ENCODE assay signal across 1 cellular context in genomic region chr3:49104427-49105291, GRCh38.
TF ChIP-seq lines count a peak whose summit lies in the region.

Gene QARS1 (minus strand): TSS chr3:49104757. CDS start chr3:49104733, 24 bp downstream.

TF ChIP-seq in HepG2, 621 proteins besides CTCF, POLR2A, EP300 and RAD21 (continued from another document and continues in another):
- peak; percentile 13; the same call in 1 of the 2 replicates for TF ChIP-seq ZNF609 (CRISPR knock-in tag; IDR thresholded peaks at IDR 0.05; ENCODE audit: borderline replicate concordance)
- TF ChIP-seq TFE3 (CRISPR knock-in tag; IDR thresholded peaks at IDR 0.05): peak; percentile 54
- TF ChIP-seq HMGXB4 (CRISPR knock-in tag; IDR thresholded peaks at IDR 0.05; ENCODE audit: borderline replicate concordance in 1 of 2, low read depth in 1 of 2): peak; percentile 40 to 83; a peak in 3 of 4 replicates
- TF ChIP-seq ZNF276 (CRISPR knock-in tag; IDR thresholded peaks at IDR 0.05; ENCODE audit: low read depth): peak; percentile 96
- no peak for TF ChIP-seq NR3C1 (CRISPR knock-in tag; IDR thresholded peaks at IDR 0.05)
- TF ChIP-seq ZNF567 (CRISPR knock-in tag; IDR thresholded peaks at IDR 0.05; ENCODE audit: borderline replicate concordance): 0 out of 2 replicates have a peak, but pooled peaks have one; percentile 64
- no peak for TF ChIP-seq PHB2 (IDR thresholded peaks at IDR 0.05; ENCODE audit: partially characterized antibody)
- TF ChIP-seq NFE2L1 (CRISPR knock-in tag; IDR thresholded peaks at IDR 0.05; ENCODE audit: borderline replicate concordance): no peak
- peak; percentile 46; the same call in 1 of the 2 replicates for TF ChIP-seq POGZ (CRISPR knock-in tag; IDR thresholded peaks at IDR 0.05)
- TF ChIP-seq SAFB2 (CRISPR knock-in tag; IDR thresholded peaks at IDR 0.05; ENCODE audit: borderline replicate concordance, low read depth): no peak
- TF ChIP-seq AKNA (CRISPR knock-in tag; IDR thresholded peaks at IDR 0.05; ENCODE audit: borderline replicate concordance): no peak
- TF ChIP-seq ZNF317 (CRISPR knock-in tag; IDR thresholded peaks at IDR 0.05): peak; percentile 64; the same call in 1 of the 2 replicates
- 0 out of 2 replicates have a peak, but pooled peaks have one; percentile 64 for TF ChIP-seq ZNF33B (CRISPR knock-in tag; IDR thresholded peaks at IDR 0.05)
- no peak for TF ChIP-seq ZBTB39 (CRISPR knock-in tag; IDR thresholded peaks at IDR 0.05)
- peak; percentile 57; the same call in 1 of the 2 replicates for TF ChIP-seq RFX3 (CRISPR knock-in tag; IDR thresholded peaks at IDR 0.05)
- TF ChIP-seq DDIT3 (CRISPR knock-in tag; IDR thresholded peaks at IDR 0.05): no peak
- TF ChIP-seq KDM4B (CRISPR knock-in tag; IDR thresholded peaks at IDR 0.05): 0 out of 2 replicates have a peak, but pooled peaks have one; percentile 6
- peak; percentile 60; the same call in 1 of the 2 replicates for TF ChIP-seq PAXIP1 (CRISPR knock-in tag; conservative IDR thresholded peaks at IDR 0.05)
- TF ChIP-seq ZNF543 (CRISPR knock-in tag; IDR thresholded peaks at IDR 0.05): 0 out of 2 replicates have a peak, but pooled peaks have one; percentile 72
- peak; percentile 37; the same call in 1 of the 2 replicates for TF ChIP-seq TSC22D2 (CRISPR knock-in tag; IDR thresholded peaks at IDR 0.05; ENCODE audit: borderline replicate concordance)
- TF ChIP-seq ZNF761 (CRISPR knock-in tag; conservative IDR thresholded peaks at IDR 0.05): peak; percentile 78; the same call in 1 of the 2 replicates
